2 cellular contexts compared by ENCODE assay signal in the genomic region with DNA sequence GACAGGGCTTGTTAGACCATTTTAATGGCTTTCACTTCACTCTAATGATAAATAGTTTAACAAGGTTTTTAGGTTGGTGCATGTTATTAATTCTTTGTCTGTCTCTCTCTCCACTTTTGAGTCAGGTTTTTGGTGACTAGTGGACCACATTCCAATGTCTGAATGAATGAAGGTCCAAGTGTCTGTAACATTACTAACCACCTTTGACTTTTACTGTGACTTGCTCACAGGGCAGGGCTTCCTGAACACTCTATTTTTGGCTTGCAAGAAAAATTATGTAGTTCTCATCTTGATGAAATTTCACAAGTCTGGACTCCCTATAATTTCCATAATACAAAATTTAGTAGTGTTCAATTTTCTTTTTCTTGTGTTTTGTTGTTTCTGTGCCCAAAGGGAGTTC.
TF ChIP-seq lines count a peak whose summit lies in the region.

No MANE protein-coding gene starts in this region.

TF ChIP-seq in SK-N-SH, 30 proteins besides CTCF, POLR2A, EP300 and RAD21 (continued from another document):
- no peak for TF ChIP-seq MXI1 (IDR thresholded peaks at IDR 0.05; ENCODE audit: low read depth, low read length)

TF ChIP-seq in SK-N-SH treated with all-trans-retinoic acid at 6 μM for 48 hours, 23 proteins besides CTCF, POLR2A, EP300 and RAD21 (continued from another document):
- TF ChIP-seq, protein P1, sequence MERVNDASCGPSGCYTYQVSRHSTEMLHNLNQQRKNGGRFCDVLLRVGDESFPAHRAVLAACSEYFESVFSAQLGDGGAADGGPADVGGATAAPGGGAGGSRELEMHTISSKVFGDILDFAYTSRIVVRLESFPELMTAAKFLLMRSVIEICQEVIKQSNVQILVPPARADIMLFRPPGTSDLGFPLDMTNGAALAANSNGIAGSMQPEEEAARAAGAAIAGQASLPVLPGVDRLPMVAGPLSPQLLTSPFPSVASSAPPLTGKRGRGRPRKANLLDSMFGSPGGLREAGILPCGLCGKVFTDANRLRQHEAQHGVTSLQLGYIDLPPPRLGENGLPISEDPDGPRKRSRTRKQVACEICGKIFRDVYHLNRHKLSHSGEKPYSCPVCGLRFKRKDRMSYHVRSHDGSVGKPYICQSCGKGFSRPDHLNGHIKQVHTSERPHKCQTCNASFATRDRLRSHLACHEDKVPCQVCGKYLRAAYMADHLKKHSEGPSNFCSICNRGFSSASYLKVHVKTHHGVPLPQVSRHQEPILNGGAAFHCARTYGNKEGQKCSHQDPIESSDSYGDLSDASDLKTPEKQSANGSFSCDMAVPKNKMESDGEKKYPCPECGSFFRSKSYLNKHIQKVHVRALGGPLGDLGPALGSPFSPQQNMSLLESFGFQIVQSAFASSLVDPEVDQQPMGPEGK (CRISPR knock-in tag; IDR thresholded peaks at IDR 0.05; ENCODE audit: borderline replicate concordance) = no peak
- TF ChIP-seq TCF4 (CRISPR knock-in tag; IDR thresholded peaks at IDR 0.05; ENCODE audit: borderline replicate concordance) (no peak), OSR1 (CRISPR knock-in tag; IDR thresholded peaks at IDR 0.05) (no peak), ZNF8 (CRISPR knock-in tag; IDR thresholded peaks at IDR 0.05) (no peak), ARNTL (CRISPR knock-in tag; IDR thresholded peaks at IDR 0.05; ENCODE audit: borderline replicate concordance, low read depth) (no peak), ZFP30 (CRISPR knock-in tag; IDR thresholded peaks at IDR 0.05) (no peak), PPARA (CRISPR knock-in tag; IDR thresholded peaks at IDR 0.05; ENCODE audit: borderline replicate concordance) (no peak), ZNF565 (CRISPR knock-in tag; conservative IDR thresholded peaks at IDR 0.05; ENCODE audit: low read depth) (no peak), SNAI2 (CRISPR knock-in tag; IDR thresholded peaks at IDR 0.05) (no peak), BACH2 (CRISPR knock-in tag; IDR thresholded peaks at IDR 0.05; ENCODE audit: borderline replicate concordance) (no peak), TOX (CRISPR knock-in tag; IDR thresholded peaks at IDR 0.05; ENCODE audit: borderline replicate concordance) (no peak)
- TF ChIP-seq, protein P2, sequence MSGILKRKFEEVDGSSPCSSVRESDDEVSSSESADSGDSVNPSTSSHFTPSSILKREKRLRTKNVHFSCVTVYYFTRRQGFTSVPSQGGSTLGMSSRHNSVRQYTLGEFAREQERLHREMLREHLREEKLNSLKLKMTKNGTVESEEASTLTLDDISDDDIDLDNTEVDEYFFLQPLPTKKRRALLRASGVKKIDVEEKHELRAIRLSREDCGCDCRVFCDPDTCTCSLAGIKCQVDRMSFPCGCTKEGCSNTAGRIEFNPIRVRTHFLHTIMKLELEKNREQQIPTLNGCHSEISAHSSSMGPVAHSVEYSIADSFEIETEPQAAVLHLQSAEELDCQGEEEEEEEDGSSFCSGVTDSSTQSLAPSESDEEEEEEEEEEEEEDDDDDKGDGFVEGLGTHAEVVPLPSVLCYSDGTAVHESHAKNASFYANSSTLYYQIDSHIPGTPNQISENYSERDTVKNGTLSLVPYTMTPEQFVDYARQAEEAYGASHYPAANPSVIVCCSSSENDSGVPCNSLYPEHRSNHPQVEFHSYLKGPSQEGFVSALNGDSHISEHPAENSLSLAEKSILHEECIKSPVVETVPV (CRISPR knock-in tag; IDR thresholded peaks at IDR 0.05) = no peak
